14 cellular contexts compared by ENCODE assay signal in genomic region chr19:40513345-40513678, GRCh38.
"Had no signal": no experiment of that assay in that cellular context is flagged by ENCODE, and none has a peak within 500 bp of the region (broad histone marks: within the 10 kb centered on the region; RNA-seq: fewer than 3 reads in every experiment).

No MANE protein-coding gene starts in this region.

- H3K27ac Mint-ChIP-seq: activated CD4-positive, alpha-beta memory T cell treated with anti-CD3 and anti-CD28 coated beads, Interleukin-2, amount 10 ng/mL, durations not matched to agents 7 days and 5 days; activated T-cell treated with anti-CD3 and anti-CD28 coated beads, Interleukin-2, amount 50 U/mL, for 72 hours; immature natural killer cell; naive thymus-derived CD4-positive, alpha-beta T cell had no signal

- H3K9me3 Mint-ChIP-seq: activated CD4-positive, alpha-beta memory T cell treated with anti-CD3 and anti-CD28 coated beads, Interleukin-2, amount 10 ng/mL, durations not matched to agents 7 days and 5 days; activated T-cell treated with anti-CD3 and anti-CD28 coated beads, Interleukin-2, amount 50 U/mL, for 72 hours; immature natural killer cell had no signal

- H3K27ac ChIP-seq: body of pancreas, gastroesophageal sphincter, thyroid gland had no signal

- H3K9me3 ChIP-seq: body of pancreas, gastroesophageal sphincter, thyroid gland had no signal

- H3K27me3 ChIP-seq: thyroid gland had no signal

- ATAC-seq: gastroesophageal sphincter, sciatic nerve had no signal

- H3K36me3 ChIP-seq: thyroid gland had no signal

- DNase-seq: activated CD4-positive, alpha-beta memory T cell treated with anti-CD3 and anti-CD28 coated beads, Interleukin-2, amount 10 ng/mL, durations not matched to agents 7 days and 5 days; activated CD4-positive, alpha-beta T cell treated with anti-CD3 and anti-CD28 coated beads for 1 hour; activated CD8-positive, alpha-beta memory T cell treated with anti-CD3 and anti-CD28 coated beads, Interleukin-2, amount 50 U/mL, for 4 hours; activated T-cell treated with anti-CD3 and anti-CD28 coated beads, Interleukin-2, amount 50 U/mL, for 72 hours; hippocampal formation; immature natural killer cell; naive thymus-derived CD4-positive, alpha-beta T cell; occipital lobe; stimulated activated CD4-positive, alpha-beta T cell treated with anti-CD3 and anti-CD28 coated beads, Interleukin-4, amount 100 ng/mL, for 24 hours had no signal

- H3K4me3 ChIP-seq: body of pancreas, lung, thyroid gland had no signal

- H3K4me1 Mint-ChIP-seq: immature natural killer cell had no signal

- H3K36me3 Mint-ChIP-seq: immature natural killer cell had no signal

- H3K4me3 Mint-ChIP-seq: activated CD4-positive, alpha-beta memory T cell treated with anti-CD3 and anti-CD28 coated beads, Interleukin-2, amount 10 ng/mL, durations not matched to agents 7 days and 5 days; activated T-cell treated with anti-CD3 and anti-CD28 coated beads, Interleukin-2, amount 50 U/mL, for 72 hours; immature natural killer cell had no signal
